ENCODE assay signal across 1 cellular context in genomic region chr5:135973323-135974018, GRCh38.
TF ChIP-seq lines count a peak whose summit lies in the region.

No MANE protein-coding gene starts in this region.

TF ChIP-seq in HepG2, 621 proteins besides CTCF, POLR2A, EP300 and RAD21 (continued from another document and continues in another):
- peak; percentile 92; the same call in 1 of the 2 replicates for TF ChIP-seq ZSCAN5A (CRISPR knock-in tag; IDR thresholded peaks at IDR 0.05; ENCODE audit: borderline replicate concordance)
- peak; percentile 87 for TF ChIP-seq ZBTB43 (CRISPR knock-in tag; conservative IDR thresholded peaks at IDR 0.05)
- TF ChIP-seq ZNF180 (CRISPR knock-in tag; IDR thresholded peaks at IDR 0.05; ENCODE audit: borderline replicate concordance, low read depth): no peak
- TF ChIP-seq SIN3A (IDR thresholded peaks at IDR 0.05; ENCODE audit: borderline replicate concordance, low read depth, low read length): 0 out of 2 replicates have a peak, but pooled peaks have one; percentile 17
- peak; percentile 75; the same call in 1 of the 2 replicates for TF ChIP-seq ZNF652 (CRISPR knock-in tag; IDR thresholded peaks at IDR 0.05; ENCODE audit: borderline replicate concordance, low read depth)
- TF ChIP-seq ZNF556 (CRISPR knock-in tag; IDR thresholded peaks at IDR 0.05; ENCODE audit: borderline replicate concordance): no peak; the same call in 1 of the 2 replicates
- peak; percentile 99 for TF ChIP-seq KDM6A (CRISPR knock-in tag; IDR thresholded peaks at IDR 0.05; ENCODE audit: low read depth)
- TF ChIP-seq RNF2 (conservative IDR thresholded peaks at IDR 0.05; ENCODE audit: low read depth): peak; percentile 70
- no peak for TF ChIP-seq GABPA (IDR thresholded peaks at IDR 0.05; ENCODE audit: low read depth, low read length)
- TF ChIP-seq GABPA (CRISPR knock-in tag; IDR thresholded peaks at IDR 0.05; ENCODE audit: low read depth): peak; percentile 23; the same call in 1 of the 2 replicates
- TF ChIP-seq ZBTB21 (CRISPR knock-in tag; IDR thresholded peaks at IDR 0.05): 0 out of 2 replicates have a peak, but pooled peaks have one; percentile 59
- TF ChIP-seq ZFY (CRISPR knock-in tag; IDR thresholded peaks at IDR 0.05): peak; percentile 31; the same call in 1 of the 2 replicates
- no peak for TF ChIP-seq CREBL2 (CRISPR knock-in tag; IDR thresholded peaks at IDR 0.05; ENCODE audit: borderline replicate concordance)
- no peak for TF ChIP-seq HNRNPUL1 (IDR thresholded peaks at IDR 0.05; ENCODE audit: low read depth, low read length)
- TF ChIP-seq TBL1XR1 (IDR thresholded peaks at IDR 0.05; ENCODE audit: borderline replicate concordance, low read length, partially characterized antibody): peak; percentile 98
- peak; percentile 92 for TF ChIP-seq PITX1 (CRISPR knock-in tag; IDR thresholded peaks at IDR 0.05)
- TF ChIP-seq ZNF639 (CRISPR knock-in tag; conservative IDR thresholded peaks at IDR 0.05): peak; percentile 70; the same call in 1 of the 2 replicates
- peak; percentile 85 for TF ChIP-seq ZBTB37 (CRISPR knock-in tag; IDR thresholded peaks at IDR 0.05)
- no peak for TF ChIP-seq CHD2 (IDR thresholded peaks at IDR 0.05; ENCODE audit: low read depth, low read length)
- peak; percentile 89 for TF ChIP-seq SAP130 (CRISPR knock-in tag; IDR thresholded peaks at IDR 0.05; ENCODE audit: low read depth)
- TF ChIP-seq KDM4B (CRISPR knock-in tag; IDR thresholded peaks at IDR 0.05): peak; percentile 98
- peak; percentile 99 for TF ChIP-seq HNF4G (IDR thresholded peaks at IDR 0.05; ENCODE audit: borderline replicate concordance, low read depth, low read length)
- TF ChIP-seq HNF4G (CRISPR knock-in tag; IDR thresholded peaks at IDR 0.05; ENCODE audit: borderline replicate concordance, low read depth): peak; percentile 99
- peak; percentile 69 for TF ChIP-seq MIER2 (CRISPR knock-in tag; IDR thresholded peaks at IDR 0.05)
- no peak for TF ChIP-seq MZF1 (CRISPR knock-in tag; IDR thresholded peaks at IDR 0.05; ENCODE audit: borderline replicate concordance)
- TF ChIP-seq ATF1 (CRISPR knock-in tag; IDR thresholded peaks at IDR 0.05): peak; percentile 68
- TF ChIP-seq SMARCE1 (IDR thresholded peaks at IDR 0.05; ENCODE audit: borderline replicate concordance): 0 out of 2 replicates have a peak, but pooled peaks have one; percentile 35
- peak; percentile 98 for TF ChIP-seq HDAC2 (CRISPR knock-in tag; IDR thresholded peaks at IDR 0.05)
- TF ChIP-seq AHR (CRISPR knock-in tag; IDR thresholded peaks at IDR 0.05): no peak
- TF ChIP-seq TARDBP (CRISPR knock-in tag; IDR thresholded peaks at IDR 0.05): peak; percentile 95
- no peak for TF ChIP-seq U2AF1 (optimal IDR thresholded peaks at IDR 0.05; ENCODE audit: low read depth, low read length)
- no peak for TF ChIP-seq MAFG (CRISPR knock-in tag; IDR thresholded peaks at IDR 0.05)
- TF ChIP-seq KLF9 (CRISPR knock-in tag; IDR thresholded peaks at IDR 0.05; ENCODE audit: low read depth): peak; percentile 79; the same call in 1 of the 2 replicates
- peak; percentile 98 for TF ChIP-seq ZBTB34 (CRISPR knock-in tag; IDR thresholded peaks at IDR 0.05)
- TF ChIP-seq SMAD1 (CRISPR knock-in tag; IDR thresholded peaks at IDR 0.05; ENCODE audit: borderline replicate concordance, low read depth): peak; percentile 54; the same call in 1 of the 2 replicates
- TF ChIP-seq ZNF432 (CRISPR knock-in tag; IDR thresholded peaks at IDR 0.05; ENCODE audit: borderline replicate concordance): no peak
- peak; percentile 36; the same call in 1 of the 2 replicates for TF ChIP-seq ZNF749 (CRISPR knock-in tag; IDR thresholded peaks at IDR 0.05; ENCODE audit: borderline replicate concordance)
- TF ChIP-seq CEBPG (CRISPR knock-in tag; IDR thresholded peaks at IDR 0.05): peak; percentile 98
- peak; percentile 57; the same call in 1 of the 2 replicates for TF ChIP-seq ADNP (CRISPR knock-in tag; IDR thresholded peaks at IDR 0.05)
- no peak for TF ChIP-seq ETS1 (CRISPR knock-in tag; IDR thresholded peaks at IDR 0.05)
- no peak for TF ChIP-seq ZNF703 (CRISPR knock-in tag; IDR thresholded peaks at IDR 0.05; ENCODE audit: borderline replicate concordance)
- peak; percentile 96 for TF ChIP-seq ISL2 (CRISPR knock-in tag; IDR thresholded peaks at IDR 0.05)
- TF ChIP-seq MYNN (CRISPR knock-in tag; IDR thresholded peaks at IDR 0.05; ENCODE audit: low read depth): no peak
- TF ChIP-seq MED8 (CRISPR knock-in tag; IDR thresholded peaks at IDR 0.05; ENCODE audit: insufficient replicate concordance): peak; percentile 73
- TF ChIP-seq IKZF1 (IDR thresholded peaks at IDR 0.05): no peak
- no peak for TF ChIP-seq PTBP1 (IDR thresholded peaks at IDR 0.05; ENCODE audit: low read depth, low read length, poor library complexity, severe bottlenecking)
- 0 out of 2 replicates have a peak, but pooled peaks have one; percentile 82 for TF ChIP-seq HBP1 (CRISPR knock-in tag; IDR thresholded peaks at IDR 0.05; ENCODE audit: low read depth)
- no peak for TF ChIP-seq IRF1 (CRISPR knock-in tag; IDR thresholded peaks at IDR 0.05; ENCODE audit: low read depth)
- TF ChIP-seq ZBTB3 (CRISPR knock-in tag; IDR thresholded peaks at IDR 0.05; ENCODE audit: borderline replicate concordance, low read depth): 0 out of 2 replicates have a peak, but pooled peaks have one; percentile 21
- no peak for TF ChIP-seq AKNA (CRISPR knock-in tag; IDR thresholded peaks at IDR 0.05; ENCODE audit: borderline replicate concordance)
- peak; percentile 97 for TF ChIP-seq SKI (IDR thresholded peaks at IDR 0.05; ENCODE audit: partially characterized antibody)
- peak; percentile 98 for TF ChIP-seq FOXK1 (CRISPR knock-in tag; IDR thresholded peaks at IDR 0.05; ENCODE audit: borderline replicate concordance, low read depth)
- TF ChIP-seq ZNF746 (CRISPR knock-in tag; IDR thresholded peaks at IDR 0.05): no peak
- no peak for TF ChIP-seq ZC3H13 (CRISPR knock-in tag; IDR thresholded peaks at IDR 0.05)
- TF ChIP-seq GFI1 (CRISPR knock-in tag; IDR thresholded peaks at IDR 0.05; ENCODE audit: borderline replicate concordance): peak; percentile 90
- TF ChIP-seq ZNF792 (CRISPR knock-in tag; IDR thresholded peaks at IDR 0.05): peak; percentile 87
